Comparison of ENCODE assay signal across 8 cellular contexts in the genomic region with DNA sequence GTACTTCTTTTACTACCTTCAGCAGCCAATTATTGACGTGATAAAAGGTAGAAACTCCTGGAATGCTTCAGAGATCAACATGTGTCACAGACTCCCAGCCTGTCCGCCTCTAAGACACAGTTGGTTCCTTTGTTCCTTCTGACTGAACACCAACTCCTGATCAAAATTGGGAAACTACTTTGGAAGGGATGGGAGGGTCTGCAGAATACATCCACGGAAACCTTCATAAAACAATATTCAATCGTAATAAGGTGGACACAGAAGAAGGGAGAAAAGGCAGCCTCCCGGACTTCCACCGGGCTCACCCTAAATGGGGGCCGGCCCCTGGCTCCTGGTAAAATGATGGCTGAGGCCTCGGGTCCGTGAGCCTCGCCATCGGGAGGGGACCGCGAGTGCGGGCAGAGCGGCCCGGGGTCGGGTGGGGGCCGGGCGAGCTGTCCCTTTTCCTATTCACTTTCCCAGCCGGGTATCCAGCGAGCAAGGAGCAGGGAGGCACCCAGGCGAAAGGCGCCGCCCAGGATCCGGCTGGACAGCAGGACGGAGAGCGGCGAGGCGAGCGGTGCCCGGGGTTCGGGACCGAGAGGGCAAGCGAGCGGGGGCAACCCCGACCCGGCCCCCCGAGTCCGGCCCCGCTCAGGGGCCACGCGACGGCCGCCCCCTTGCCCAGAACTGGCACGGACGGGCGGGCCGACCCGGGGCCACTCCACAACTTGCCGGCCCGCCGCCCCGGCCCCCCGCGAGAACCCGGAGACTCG. TPM values are rescaled to one million over a fixed set of nuclear protein-coding genes. Genes with fewer than 3 reads are reported as not detected.
DNase-seq lines count a peak whose midpoint lies in the region; ATAC-seq and TF ChIP-seq lines count a peak whose summit lies in the region.

No MANE protein-coding gene starts in this region.

- no peaks in the 10 kb centered on the region for H3K36me3 Mint-ChIP-seq in activated T-helper 2 cell treated with anti-CD3 and anti-CD28 coated beads, Interferon-gamma antibody, Interleukin-2, Interleukin-4, amounts not matched to agents 10 μg/mL and 5 μg/mL and 100 μg/mL, durations not matched to agents 14 hours and 24 hours and 36 hours (ENCODE audit: low read depth)
- H3K36me3 Mint-ChIP-seq in neural crest cell (ENCODE audit: low read depth), result no peaks in the 10 kb centered on the region

- no peaks in the 10 kb centered on the region for H3K36me3 ChIP-seq in BJ (ENCODE audit: control insufficient read depth, insufficient read depth, low read length)

- ATAC-seq in GM19452 (IDR thresholded peaks at IDR 0.05; ENCODE audit: unreplicated experiment) (peak; percentile 8), GM19328 (IDR thresholded peaks at IDR 0.05; ENCODE audit: unreplicated experiment) (no peak)

- peak overlapping the region; percentile 82 for H3K4me3 Mint-ChIP-seq in activated T-helper 2 cell treated with anti-CD3 and anti-CD28 coated beads, Interferon-gamma antibody, Interleukin-2, Interleukin-4, amounts not matched to agents 10 μg/mL and 5 μg/mL and 100 μg/mL, durations not matched to agents 14 hours and 24 hours and 36 hours (ENCODE audit: low read depth)
- peak overlapping the region; percentile 96 for H3K4me3 Mint-ChIP-seq in neural crest cell

- peaks cover 41% of the 10 kb centered on the region for H3K4me1 Mint-ChIP-seq in activated T-helper 2 cell treated with anti-CD3 and anti-CD28 coated beads, Interferon-gamma antibody, Interleukin-2, Interleukin-4, amounts not matched to agents 10 μg/mL and 5 μg/mL and 100 μg/mL, durations not matched to agents 14 hours and 24 hours and 36 hours (ENCODE audit: low read depth)
- H3K4me1 Mint-ChIP-seq in neural crest cell, result peaks cover 59% of the 10 kb centered on the region

- no peak for DNase-seq in BJ (ENCODE audit: low read depth)
- DNase-seq in HL-60 (ENCODE audit: low read depth in 1 of 2, low spot score in 1 of 2), result peak in 1 of 2 experiments; percentile 4
- DNase-seq in activated T-helper 2 cell treated with anti-CD3 and anti-CD28 coated beads, Interferon-gamma antibody, Interleukin-2, Interleukin-4, amounts not matched to agents 10 μg/mL and 5 μg/mL and 100 μg/mL, durations not matched to agents 14 hours and 24 hours and 36 hours (ENCODE audit: low spot score), result no peak
- DNase-seq in globus pallidus (ENCODE audit: low spot score), result peak; percentile 47
- peak; percentile 37 for DNase-seq in neural crest cell (ENCODE audit: low read depth, low spot score)
- no peak for DNase-seq in SKM-1 treated with dmso at 0.1 percent for 144 hours (lab: John Stamatoyannopoulos, UW; ENCODE audit: unreplicated experiment)

- H3K27me3 ChIP-seq in BJ (ENCODE audit: control insufficient read depth, insufficient read depth, low read length) (no peaks in the 10 kb centered on the region), HL-60 (ENCODE audit: insufficient read depth, poor library complexity, severe bottlenecking) (no peaks in the 10 kb centered on the region)

- H3K27ac ChIP-seq in HL-60 (replicated peaks), result peak overlapping the region; percentile 54

- TF ChIP-seq CTCF in BJ (IDR thresholded peaks at IDR 0.05; ENCODE audit: insufficient read depth, low read depth, low read length) (no peak), HL-60 (IDR thresholded peaks at IDR 0.05; ENCODE audit: insufficient read depth, low read length) (no peak), neural crest cell (conservative IDR thresholded peaks at IDR 0.05) (no peak)

- H3K4me3 ChIP-seq in BJ (ENCODE audit: low read depth, low read length), result peak overlapping the region; percentile 65
- peak overlapping the region; percentile 65 for H3K4me3 ChIP-seq in HL-60 (replicated peaks; ENCODE audit: insufficient read depth, low read length)

- POLR2A ChIA-PET in BJ (lab: Charles Lee), result no interaction called here

- H3K27ac Mint-ChIP-seq in activated T-helper 2 cell treated with anti-CD3 and anti-CD28 coated beads, Interferon-gamma antibody, Interleukin-2, Interleukin-4, amounts not matched to agents 10 μg/mL and 5 μg/mL and 100 μg/mL, durations not matched to agents 14 hours and 24 hours and 36 hours, result peak overlapping the region; percentile 57
- peak overlapping the region; percentile 98 for H3K27ac Mint-ChIP-seq in neural crest cell (ENCODE audit: unreplicated experiment)

- peaks cover 49% of the 10 kb centered on the region for H3K27me3 Mint-ChIP-seq in activated T-helper 2 cell treated with anti-CD3 and anti-CD28 coated beads, Interferon-gamma antibody, Interleukin-2, Interleukin-4, amounts not matched to agents 10 μg/mL and 5 μg/mL and 100 μg/mL, durations not matched to agents 14 hours and 24 hours and 36 hours (ENCODE audit: low read depth)
- H3K27me3 Mint-ChIP-seq in neural crest cell (ENCODE audit: low read depth), result no peaks in the 10 kb centered on the region

- no peaks in the 10 kb centered on the region for H3K9me3 Mint-ChIP-seq in activated T-helper 2 cell treated with anti-CD3 and anti-CD28 coated beads, Interferon-gamma antibody, Interleukin-2, Interleukin-4, amounts not matched to agents 10 μg/mL and 5 μg/mL and 100 μg/mL, durations not matched to agents 14 hours and 24 hours and 36 hours
- no peaks in the 10 kb centered on the region for H3K9me3 Mint-ChIP-seq in neural crest cell

- CTCF ChIA-PET in BJ (lab: Yijun Ruan, JAX), result interaction anchor here (2.0 kb wide), 1 partner anchor 200 kb away, joined by 11 read pairs; no protein-coding TSS in a partner anchor

- intact Hi-C loops in activated T-helper 2 cell treated with anti-CD3 and anti-CD28 coated beads, Interferon-gamma antibody, Interleukin-2, Interleukin-4, amounts not matched to agents 10 μg/mL and 5 μg/mL and 100 μg/mL, durations not matched to agents 14 hours and 24 hours and 36 hours (cut with micrococcal nuclease), result loop anchor here (1.0 to 10.0 kb wide), 8 partner anchors 199 to 1039 kb away; partner anchors contain the start of gene HSPA13

RNA-seq across cellular contexts. Expression of gene NRIP1, which starts 0.8 kb away (rescaled TPM):
- 5.2 and 12.0 TPM in 2 replicates for polyA plus RNA-seq in BJ (2011; rRNA removed)
- 15.3 and 19.3 TPM in 2 replicates for polyA minus RNA-seq in BJ (2011; rRNA and poly(A)+ RNA removed)
- total RNA-seq in activated T-helper 2 cell treated with anti-CD3 and anti-CD28 coated beads, Interferon-gamma antibody, Interleukin-2, Interleukin-4, amounts not matched to agents 10 μg/mL and 5 μg/mL and 100 μg/mL, durations not matched to agents 14 hours and 24 hours and 36 hours, result 7.9 and 8.3 TPM in 2 replicates
- 72.0 and 73.8 TPM in 2 replicates for total RNA-seq in neural crest cell

Comparison
In these comparisons a context has a peak if more than half of its experiments do, and no peak if none do; other contexts are left out.
1. DNase-seq: peak in globus pallidus (single experiment) and neural crest cell (single experiment); none in BJ (single experiment), activated T-helper 2 cell treated with anti-CD3 and anti-CD28 coated beads, Interferon-gamma antibody, Interleukin-2, Interleukin-4, amounts not matched to agents 10 μg/mL and 5 μg/mL and 100 μg/mL, durations not matched to agents 14 hours and 24 hours and 36 hours (single experiment) and SKM-1 treated with dmso at 0.1 percent for 144 hours (single experiment).